7 cellular contexts compared by ENCODE assay signal in genomic region chr3:177358085-177358967, GRCh38.
DNase-seq lines count a peak whose midpoint lies in the region; ATAC-seq and TF ChIP-seq lines count a peak whose summit lies in the region.

No MANE protein-coding gene starts in this region.

- ATAC-seq in GM18499 (IDR thresholded peaks at IDR 0.05; ENCODE audit: insufficient read depth, unreplicated experiment) (peak; percentile 45), HG02678 (IDR thresholded peaks at IDR 0.05; ENCODE audit: unreplicated experiment) (peak; percentile 47), right lobe of liver (peak; percentile 69 to 81 (median 76))

- H3K27me3 ChIP-seq in right lobe of liver = no peaks in the 10 kb centered on the region

- DNase-seq in NCI-H2029 (lab: John Stamatoyannopoulos, UW) (peak; percentile 96), right lobe of liver (peak; percentile 80 to 89 (median 83))
- DNase-seq in activated CD4-positive, CD25-positive, alpha-beta regulatory T cell treated with anti-CD3 and anti-CD28 coated beads, Interleukin-2, amount 50 U/mL, for 72 hours = peak; percentile 58
- DNase-seq in stimulated activated CD8-positive, alpha-beta memory T cell treated with anti-CD3 and anti-CD28 coated beads, Interleukin-15, amount 100 ng/mL, for 4 hours (ENCODE audit: low read depth in 2 of 2) = peak; percentile 36 to 49

- H3K27ac Mint-ChIP-seq in dendritic cell treated with granulocyte-macrophage colony-stimulating factor and Interleukin-4, amounts not matched to agents 40 ng/mL and 50 ng/mL, for 4 days = peak overlapping the region; percentile 98

- peak; percentile 36 for TF ChIP-seq POLR2A in right lobe of liver (IDR thresholded peaks at IDR 0.05)

- peak overlapping the region; percentile 19 to 58 (median 46) for H3K4me3 ChIP-seq in right lobe of liver

- H3K36me3 ChIP-seq in right lobe of liver = no peaks in the 10 kb centered on the region

- peak overlapping the region; percentile 76 to 91 (median 85) for H3K27ac ChIP-seq in right lobe of liver

- H3K4me1 Mint-ChIP-seq in dendritic cell treated with granulocyte-macrophage colony-stimulating factor and Interleukin-4, amounts not matched to agents 40 ng/mL and 50 ng/mL, for 4 days (ENCODE audit: low read depth) = peaks cover 70% of the 10 kb centered on the region

- intact Hi-C loops in dendritic cell treated with granulocyte-macrophage colony-stimulating factor and Interleukin-4, amounts not matched to agents 40 ng/mL and 50 ng/mL, for 4 days (cut with micrococcal nuclease) = loop anchor here (1.0 to 10.0 kb wide), 4 partner anchors 13 to 96 kb away; no protein-coding TSS in a partner anchor
- intact Hi-C loops in right lobe of liver (cut with DNase I) = loop anchor here (5.0 kb wide), 2 partner anchors 146 to 161 kb away; partner anchors contain the start of gene TBL1XR1 (in 1 of the 2)

- no peaks in the 10 kb centered on the region for H3K9me3 Mint-ChIP-seq in dendritic cell treated with granulocyte-macrophage colony-stimulating factor and Interleukin-4, amounts not matched to agents 40 ng/mL and 50 ng/mL, for 4 days

- H3K4me3 Mint-ChIP-seq in dendritic cell treated with granulocyte-macrophage colony-stimulating factor and Interleukin-4, amounts not matched to agents 40 ng/mL and 50 ng/mL, for 4 days = peak overlapping the region; percentile 76

- TF ChIP-seq CTCF in right lobe of liver (IDR thresholded peaks at IDR 0.05) = no peak

- no peaks in the 10 kb centered on the region for H3K9me3 ChIP-seq in right lobe of liver

- no peaks in the 10 kb centered on the region for H3K36me3 Mint-ChIP-seq in dendritic cell treated with granulocyte-macrophage colony-stimulating factor and Interleukin-4, amounts not matched to agents 40 ng/mL and 50 ng/mL, for 4 days (ENCODE audit: low read depth)

- no peaks in the 10 kb centered on the region for H3K27me3 Mint-ChIP-seq in dendritic cell treated with granulocyte-macrophage colony-stimulating factor and Interleukin-4, amounts not matched to agents 40 ng/mL and 50 ng/mL, for 4 days

- peaks cover 4 to 16% (median 8%) of the 10 kb centered on the region in 4 donors for H3K4me1 ChIP-seq in right lobe of liver

- WGBS in right lobe of liver (ENCODE audit: insufficient coverage, low coverage, low lambda C conversion rate, missing lambda C conversion rate) = 2% methylated on average over 14 of the region's 15 CpGs

Comparison
In these comparisons a context has a peak if more than half of its experiments do, and no peak if none do; other contexts are left out.
1. Peak in every context shown above with its lines: DNase-seq, ATAC-seq, H3K4me3 ChIP-seq and H3K27ac ChIP-seq.
2. DNase-seq: peak in every context shown above with its lines; median percentile 96 in NCI-H2029; 83 in right lobe of liver; 58 in activated CD4-positive, CD25-positive, alpha-beta regulatory T cell treated with anti-CD3 and anti-CD28 coated beads, Interleukin-2, amount 50 U/mL, for 72 hours; 42 in stimulated activated CD8-positive, alpha-beta memory T cell treated with anti-CD3 and anti-CD28 coated beads, Interleukin-15, amount 100 ng/mL, for 4 hours.